ENCODE assay signal across 13 cellular contexts in the genomic region with DNA sequence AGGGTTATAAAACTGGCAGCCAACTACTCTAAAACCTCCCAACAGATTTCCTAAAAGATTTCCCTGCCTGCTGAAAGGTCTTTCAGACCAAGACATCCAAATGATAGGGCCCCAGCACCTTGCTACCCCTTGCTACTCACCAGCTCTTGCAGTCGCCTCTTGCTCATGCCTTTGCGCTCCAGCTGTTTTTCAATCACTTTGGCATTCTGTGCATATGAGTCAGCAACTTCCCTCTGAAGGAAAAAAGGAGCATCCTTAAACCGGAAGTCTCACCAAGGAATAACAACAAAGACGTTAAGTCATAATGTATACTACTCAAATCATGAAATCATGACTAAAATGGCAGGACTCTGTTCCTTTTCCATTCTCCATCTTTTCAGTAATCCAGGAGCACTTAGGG. TPM values are rescaled to one million over a fixed set of nuclear protein-coding genes. Genes with fewer than 3 reads are reported as not detected.
DNase-seq lines count a peak whose midpoint lies in the region; ATAC-seq and TF ChIP-seq lines count a peak whose summit lies in the region.
"Had no signal": no experiment of that assay in that cellular context is flagged by ENCODE, and none has a peak within 500 bp of the region (broad histone marks: within the 10 kb centered on the region; RNA-seq: fewer than 3 reads in every experiment).

No MANE protein-coding gene starts in this region.

- CTCF ChIA-PET in MCF 10A (lab: Yijun Ruan, JAX) = no interaction called here

- H3K36me3 Mint-ChIP-seq in MCF 10A (ENCODE audit: insufficient read depth, unreplicated experiment) = peaks cover 29% of the 10 kb centered on the region

- H3K27ac Mint-ChIP-seq in MCF 10A (ENCODE audit: low read depth, unreplicated experiment) = no peak overlapping the region
- H3K27ac Mint-ChIP-seq: activated T-helper 1 cell treated with anti-CD3 and anti-CD28 coated beads, Interleukin-12 subunit alpha, Interleukin-12 subunit beta, Interleukin-2, Interleukin-4 antibody, amounts not matched to agents 30 ng/mL and 10 ng/mL and 1 ng/mL, durations not matched to agents 14 hours and 24 hours and 36 hours; naive thymus-derived CD8-positive, alpha-beta T cell; stimulated activated naive CD8-positive, alpha-beta T cell treated with anti-CD3 and anti-CD28 coated beads, Interleukin-15, Interleukin-2, amounts not matched to agents 100 ng/mL and 50 ng/mL, for 24 hours; WTC11 had no signal

- WGBS in esophagus squamous epithelium, 2 donors = 59 to 70% methylated on average over 3 to 4 of the region's 4 CpGs

- H3K4me3 ChIP-seq in breast epithelium = no peak overlapping the region
- no peak overlapping the region for H3K4me3 ChIP-seq in foreskin fibroblast (ENCODE audit: low read depth in 1 of 2, low read length in 2 of 2)
- no peak overlapping the region for H3K4me3 ChIP-seq in esophagus squamous epithelium

- no peaks in the 10 kb centered on the region for H3K4me1 Mint-ChIP-seq in MCF 10A (ENCODE audit: insufficient read depth, unreplicated experiment)

- POLR2A ChIA-PET in MCF 10A (lab: Yijun Ruan, JAX) = no interaction called here

- no peaks in the 10 kb centered on the region for H3K36me3 ChIP-seq in breast epithelium
- H3K36me3 ChIP-seq in esophagus squamous epithelium = peaks cover 0 to 39% (median 0%) of the 10 kb centered on the region in 3 donors

- intact Hi-C loops in MCF 10A (cut with micrococcal nuclease) (no loop called here), breast epithelium (cut with DNase I; ENCODE audit: low total_unique reads) (no loop called here), esophagus squamous epithelium (cut with DNase I) (no loop called here)

- no peaks in the 10 kb centered on the region for H3K9me3 Mint-ChIP-seq in MCF 10A (ENCODE audit: unreplicated experiment)
- H3K9me3 Mint-ChIP-seq: activated T-helper 1 cell treated with anti-CD3 and anti-CD28 coated beads, Interleukin-12 subunit alpha, Interleukin-12 subunit beta, Interleukin-2, Interleukin-4 antibody, amounts not matched to agents 30 ng/mL and 10 ng/mL and 1 ng/mL, durations not matched to agents 14 hours and 24 hours and 36 hours; naive thymus-derived CD8-positive, alpha-beta T cell; stimulated activated naive CD8-positive, alpha-beta T cell treated with anti-CD3 and anti-CD28 coated beads, Interleukin-15, Interleukin-2, amounts not matched to agents 100 ng/mL and 50 ng/mL, for 24 hours; WTC11 had no signal

- H3K4me1 ChIP-seq in breast epithelium (no peaks in the 10 kb centered on the region), esophagus squamous epithelium (no peaks in the 10 kb centered on the region)

- no peaks in the 10 kb centered on the region for H3K27me3 Mint-ChIP-seq in MCF 10A (ENCODE audit: insufficient read depth, unreplicated experiment)
- H3K27me3 Mint-ChIP-seq: naive thymus-derived CD8-positive, alpha-beta T cell; stimulated activated naive CD8-positive, alpha-beta T cell treated with anti-CD3 and anti-CD28 coated beads, Interleukin-15, Interleukin-2, amounts not matched to agents 100 ng/mL and 50 ng/mL, for 24 hours had no signal

- H3K27ac ChIP-seq in breast epithelium (peak overlapping the region in 1 of 2 donors; percentile 5), esophagus squamous epithelium (no peak overlapping the region)

- no peak overlapping the region for H3K4me3 Mint-ChIP-seq in MCF 10A (ENCODE audit: unreplicated experiment)
- H3K4me3 Mint-ChIP-seq: activated T-helper 1 cell treated with anti-CD3 and anti-CD28 coated beads, Interleukin-12 subunit alpha, Interleukin-12 subunit beta, Interleukin-2, Interleukin-4 antibody, amounts not matched to agents 30 ng/mL and 10 ng/mL and 1 ng/mL, durations not matched to agents 14 hours and 24 hours and 36 hours; naive thymus-derived CD8-positive, alpha-beta T cell; stimulated activated naive CD8-positive, alpha-beta T cell treated with anti-CD3 and anti-CD28 coated beads, Interleukin-15, Interleukin-2, amounts not matched to agents 100 ng/mL and 50 ng/mL, for 24 hours; WTC11 had no signal

- BruUV-seq in MCF 10A (replicated peaks; lab: Mats Ljungman, UMichigan) = no TSS peak

- DNase-seq in MCF 10A (ENCODE audit: unreplicated experiment) (peak; percentile 65), breast epithelium (ENCODE audit: low spot score in 2 of 2) (no peak), foreskin fibroblast (peak; percentile 55 to 66), esophagus squamous epithelium (lab: John Stamatoyannopoulos, UW) (no peak), NCI-H1694 (lab: John Stamatoyannopoulos, UW) (no peak)
- DNase-seq: naive thymus-derived CD8-positive, alpha-beta T cell; NCI-H1930 had no signal

- TF ChIP-seq POLR2A in breast epithelium (IDR thresholded peaks at IDR 0.05) (no peak), esophagus squamous epithelium (IDR thresholded peaks at IDR 0.05) (no peak)

- H3K9me3 ChIP-seq in breast epithelium (no peaks in the 10 kb centered on the region), esophagus squamous epithelium (no peaks in the 10 kb centered on the region)

- ATAC-seq in SK-N-SH treated with all-trans-retinoic acid at 6 μM for 48 hours (peak; percentile 49; the same call in 2 of the 3 replicates), HG02759 (IDR thresholded peaks at IDR 0.05; ENCODE audit: unreplicated experiment) (no peak), GM21576 (IDR thresholded peaks at IDR 0.05; ENCODE audit: unreplicated experiment) (no peak)
- ATAC-seq: naive thymus-derived CD8-positive, alpha-beta T cell; WTC11 had no signal

- no peaks in the 10 kb centered on the region for H3K27me3 ChIP-seq in breast epithelium
- no peaks in the 10 kb centered on the region for H3K27me3 ChIP-seq in esophagus squamous epithelium

- no peak for TF ChIP-seq CTCF in MCF 10A (IDR thresholded peaks at IDR 0.05; ENCODE audit: unreplicated experiment)
- TF ChIP-seq CTCF in breast epithelium (IDR thresholded peaks at IDR 0.05) = no peak
- no peak for TF ChIP-seq CTCF in foreskin fibroblast (IDR thresholded peaks at IDR 0.05; ENCODE audit: low read depth, low read length)
- no peak for TF ChIP-seq CTCF in esophagus squamous epithelium (IDR thresholded peaks at IDR 0.05)

TF ChIP-seq in SK-N-SH treated with all-trans-retinoic acid at 6 μM for 48 hours, 23 proteins besides CTCF, POLR2A, EP300 and RAD21 (continues in another document):
- TF ChIP-seq ZFP30 (CRISPR knock-in tag; IDR thresholded peaks at IDR 0.05) (no peak), ZNF8 (CRISPR knock-in tag; IDR thresholded peaks at IDR 0.05) (no peak), BACH2 (CRISPR knock-in tag; IDR thresholded peaks at IDR 0.05; ENCODE audit: borderline replicate concordance) (no peak), CSDC2 (CRISPR knock-in tag; IDR thresholded peaks at IDR 0.05) (no peak), TCF4 (CRISPR knock-in tag; IDR thresholded peaks at IDR 0.05; ENCODE audit: borderline replicate concordance) (no peak), ZFP3 (CRISPR knock-in tag; IDR thresholded peaks at IDR 0.05) (no peak), SNAI2 (CRISPR knock-in tag; IDR thresholded peaks at IDR 0.05) (no peak), OSR1 (CRISPR knock-in tag; IDR thresholded peaks at IDR 0.05) (no peak), ESRRG (CRISPR knock-in tag; IDR thresholded peaks at IDR 0.05) (no peak), ZC3H10 (CRISPR knock-in tag; IDR thresholded peaks at IDR 0.05) (no peak), PPARA (CRISPR knock-in tag; IDR thresholded peaks at IDR 0.05; ENCODE audit: borderline replicate concordance) (no peak)
- TF ChIP-seq, protein P1, sequence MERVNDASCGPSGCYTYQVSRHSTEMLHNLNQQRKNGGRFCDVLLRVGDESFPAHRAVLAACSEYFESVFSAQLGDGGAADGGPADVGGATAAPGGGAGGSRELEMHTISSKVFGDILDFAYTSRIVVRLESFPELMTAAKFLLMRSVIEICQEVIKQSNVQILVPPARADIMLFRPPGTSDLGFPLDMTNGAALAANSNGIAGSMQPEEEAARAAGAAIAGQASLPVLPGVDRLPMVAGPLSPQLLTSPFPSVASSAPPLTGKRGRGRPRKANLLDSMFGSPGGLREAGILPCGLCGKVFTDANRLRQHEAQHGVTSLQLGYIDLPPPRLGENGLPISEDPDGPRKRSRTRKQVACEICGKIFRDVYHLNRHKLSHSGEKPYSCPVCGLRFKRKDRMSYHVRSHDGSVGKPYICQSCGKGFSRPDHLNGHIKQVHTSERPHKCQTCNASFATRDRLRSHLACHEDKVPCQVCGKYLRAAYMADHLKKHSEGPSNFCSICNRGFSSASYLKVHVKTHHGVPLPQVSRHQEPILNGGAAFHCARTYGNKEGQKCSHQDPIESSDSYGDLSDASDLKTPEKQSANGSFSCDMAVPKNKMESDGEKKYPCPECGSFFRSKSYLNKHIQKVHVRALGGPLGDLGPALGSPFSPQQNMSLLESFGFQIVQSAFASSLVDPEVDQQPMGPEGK (CRISPR knock-in tag; IDR thresholded peaks at IDR 0.05; ENCODE audit: borderline replicate concordance) = no peak
- TF ChIP-seq, protein P2, sequence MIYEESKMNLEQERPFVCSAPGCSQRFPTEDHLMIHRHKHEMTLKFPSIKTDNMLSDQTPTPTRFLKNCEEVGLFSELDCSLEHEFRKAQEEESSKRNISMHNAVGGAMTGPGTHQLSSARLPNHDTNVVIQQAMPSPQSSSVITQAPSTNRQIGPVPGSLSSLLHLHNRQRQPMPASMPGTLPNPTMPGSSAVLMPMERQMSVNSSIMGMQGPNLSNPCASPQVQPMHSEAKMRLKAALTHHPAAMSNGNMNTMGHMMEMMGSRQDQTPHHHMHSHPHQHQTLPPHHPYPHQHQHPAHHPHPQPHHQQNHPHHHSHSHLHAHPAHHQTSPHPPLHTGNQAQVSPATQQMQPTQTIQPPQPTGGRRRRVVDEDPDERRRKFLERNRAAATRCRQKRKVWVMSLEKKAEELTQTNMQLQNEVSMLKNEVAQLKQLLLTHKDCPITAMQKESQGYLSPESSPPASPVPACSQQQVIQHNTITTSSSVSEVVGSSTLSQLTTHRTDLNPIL (CRISPR knock-in tag; IDR thresholded peaks at IDR 0.05; ENCODE audit: low read depth) = no peak
- TF ChIP-seq, protein P3, sequence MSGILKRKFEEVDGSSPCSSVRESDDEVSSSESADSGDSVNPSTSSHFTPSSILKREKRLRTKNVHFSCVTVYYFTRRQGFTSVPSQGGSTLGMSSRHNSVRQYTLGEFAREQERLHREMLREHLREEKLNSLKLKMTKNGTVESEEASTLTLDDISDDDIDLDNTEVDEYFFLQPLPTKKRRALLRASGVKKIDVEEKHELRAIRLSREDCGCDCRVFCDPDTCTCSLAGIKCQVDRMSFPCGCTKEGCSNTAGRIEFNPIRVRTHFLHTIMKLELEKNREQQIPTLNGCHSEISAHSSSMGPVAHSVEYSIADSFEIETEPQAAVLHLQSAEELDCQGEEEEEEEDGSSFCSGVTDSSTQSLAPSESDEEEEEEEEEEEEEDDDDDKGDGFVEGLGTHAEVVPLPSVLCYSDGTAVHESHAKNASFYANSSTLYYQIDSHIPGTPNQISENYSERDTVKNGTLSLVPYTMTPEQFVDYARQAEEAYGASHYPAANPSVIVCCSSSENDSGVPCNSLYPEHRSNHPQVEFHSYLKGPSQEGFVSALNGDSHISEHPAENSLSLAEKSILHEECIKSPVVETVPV (CRISPR knock-in tag; IDR thresholded peaks at IDR 0.05) = no peak

RNA-seq across cellular contexts. Expression of a gene that starts 24.0 kb away (rescaled TPM):
- total RNA-seq in MCF 10A (2022) (23.6 and 27.1 TPM in 2 replicates), breast epithelium (10 to 100 TPM; 27.2 to 38.3 (median 32.0) TPM), esophagus squamous epithelium (10 to 100 TPM; 14.8 to 31.1 (median 17.2) TPM)

RNA-seq across cellular contexts. Expression of a gene that starts 33.2 kb away (rescaled TPM):
- total RNA-seq in MCF 10A (2022) (52.2 and 66.9 TPM in 2 replicates), breast epithelium (10 to 100 TPM; 30.5 to 35.4 (median 34.9) TPM), esophagus squamous epithelium (10 to 100 TPM; 26.7 to 40.9 (median 38.8) TPM)

Comparison
In these comparisons a context has a peak if more than half of its experiments do, and no peak if none do; other contexts are left out.
1. DNase-seq: peak in MCF 10A (single experiment) and foreskin fibroblast (2 of 2); none in breast epithelium (0 of 2), esophagus squamous epithelium (single experiment) and NCI-H1694 (single experiment).